ENCODE assay signal across 8 cellular contexts in genomic region chr10:48634198-48634983, GRCh38. TPM values are rescaled to one million over a fixed set of nuclear protein-coding genes. Genes with fewer than 3 reads are reported as not detected.
A peak's percentile ranks its signal among the peaks of the same experiment; 100 is the strongest.
DNase-seq lines count a peak whose midpoint lies in the region; ATAC-seq lines count a peak whose summit lies in the region.

No MANE protein-coding gene starts in this region.

- intact Hi-C loops in left colon (cut with DNase I, micrococcal nuclease), result no loop called here

- ATAC-seq in GM21717 (IDR thresholded peaks at IDR 0.05; ENCODE audit: unreplicated experiment) (peak; percentile 89), left colon (peak; percentile 37), HG02840 (IDR thresholded peaks at IDR 0.05; ENCODE audit: low FRiP score, unreplicated experiment) (no peak)

- peaks cover 22% of the 10 kb centered on the region for H3K27me3 Mint-ChIP-seq in activated naive CD8-positive, alpha-beta T cell treated with anti-CD3 and anti-CD28 coated beads for 36 hours

- H3K36me3 Mint-ChIP-seq in activated naive CD8-positive, alpha-beta T cell treated with anti-CD3 and anti-CD28 coated beads for 36 hours, result no peaks in the 10 kb centered on the region

- H3K9me3 Mint-ChIP-seq in activated naive CD8-positive, alpha-beta T cell treated with anti-CD3 and anti-CD28 coated beads for 36 hours, result no peaks in the 10 kb centered on the region

- H3K27ac Mint-ChIP-seq in activated naive CD8-positive, alpha-beta T cell treated with anti-CD3 and anti-CD28 coated beads for 36 hours, result no peak overlapping the region

- H3K4me3 Mint-ChIP-seq in activated naive CD8-positive, alpha-beta T cell treated with anti-CD3 and anti-CD28 coated beads for 36 hours, result no peak overlapping the region

- H3K4me3 ChIP-seq in GM08714 (ENCODE audit: low read length), result peak overlapping the region; percentile 8; the same call in 1 of the 2 replicates

- H3K4me1 Mint-ChIP-seq in activated naive CD8-positive, alpha-beta T cell treated with anti-CD3 and anti-CD28 coated beads for 36 hours, result peaks cover 10% of the 10 kb centered on the region

- DNase-seq in KG1 (lab: John Stamatoyannopoulos, UW) (peak; percentile 52), left colon (peak; percentile 37 to 51), superior temporal gyrus (ENCODE audit: extremely low spot score) (no peak), HUDEP-2 (lab: John Stamatoyannopoulos, UW; ENCODE audit: unreplicated experiment in 76 of 76) (no peak)
- DNase-seq in activated naive CD8-positive, alpha-beta T cell treated with anti-CD3 and anti-CD28 coated beads for 36 hours, result peak; percentile 30

RNA-seq across cellular contexts. Expression of gene ARHGAP22, which starts 29.5 kb away (rescaled TPM):
- not detected for total RNA-seq in activated naive CD8-positive, alpha-beta T cell treated with anti-CD3 and anti-CD28 coated beads for 36 hours
- total RNA-seq in left colon, result 1 to 10 TPM; 1.9 to 2.9 TPM

RNA-seq across cellular contexts. Expression of gene WDFY4, which starts 50.3 kb away (rescaled TPM):
- 1 to 10 TPM in 1 of 2 experiments, under 1 TPM in 1; 0.93 to 1.2 TPM for total RNA-seq in activated naive CD8-positive, alpha-beta T cell treated with anti-CD3 and anti-CD28 coated beads for 36 hours
- total RNA-seq in left colon, result 1 to 10 TPM; 1.5 to 4.6 TPM

Comparison
In these comparisons a context has a peak if more than half of its experiments do, and no peak if none do; other contexts are left out.
1. DNase-seq: peak in KG1 (single experiment), activated naive CD8-positive, alpha-beta T cell treated with anti-CD3 and anti-CD28 coated beads for 36 hours (single experiment) and left colon (2 of 2); none in superior temporal gyrus (single experiment) and HUDEP-2 (0 of 76).